In genomic region chr13:73936001-73936400, GRCh38 we compare ENCODE assay signal across 18 cellular contexts.
"Had no signal": no experiment of that assay in that cellular context is flagged by ENCODE, and none has a peak within 500 bp of the region (broad histone marks: within the 10 kb centered on the region; RNA-seq: fewer than 3 reads in every experiment).

No MANE protein-coding gene starts in this region.

- H3K9me3 Mint-ChIP-seq: activated CD4-positive, alpha-beta memory T cell treated with anti-CD3 and anti-CD28 coated beads for 36 hours; activated naive CD4-positive, alpha-beta T cell treated with anti-CD3 and anti-CD28 coated beads, Interleukin-2, amount 50 U/mL, for 72 hours; activated T-helper 1 cell treated with anti-CD3 and anti-CD28 coated beads, Interleukin-12 subunit alpha, Interleukin-12 subunit beta, Interleukin-2, Interleukin-4 antibody, amounts not matched to agents 30 ng/mL and 10 ng/mL and 1 ng/mL, durations not matched to agents 14 hours and 24 hours and 36 hours; neural progenitor cell; T-helper 1 cell treated with Interleukin-12 subunit alpha and Interleukin-12 subunit beta and Interleukin-4 antibody, amounts not matched to agents 30 μg/mL and 1 μg/mL, for 36 hours had no signal

- H3K4me1 ChIP-seq: upper lobe of right lung had no signal

- H3K36me3 ChIP-seq: gastroesophageal sphincter, neural progenitor cell, thyroid gland, upper lobe of right lung had no signal

- H3K9me3 ChIP-seq: gastroesophageal sphincter, thyroid gland, upper lobe of right lung had no signal

- ATAC-seq: activated CD8-positive, alpha-beta memory T cell treated with anti-CD3 and anti-CD28 coated beads, Interleukin-2, amount 10 ng/mL, durations not matched to agents 7 days and 5 days; activated naive CD4-positive, alpha-beta T cell treated with anti-CD3 and anti-CD28 coated beads, Interleukin-2, amount 50 U/mL, for 72 hours; gastroesophageal sphincter; left cardiac atrium; stimulated activated naive CD8-positive, alpha-beta T cell treated with anti-CD3 and anti-CD28 coated beads, Interleukin-15, Interleukin-2, amounts not matched to agents 100 U/mL and 50 U/mL, for 24 hours; upper lobe of right lung had no signal

- H3K27ac ChIP-seq: gastroesophageal sphincter, neural progenitor cell, thyroid gland, upper lobe of right lung had no signal

- DNase-seq: activated CD4-positive, alpha-beta memory T cell treated with anti-CD3 and anti-CD28 coated beads for 36 hours; activated CD4-positive, alpha-beta T cell treated with anti-CD3 and anti-CD28 coated beads for 48 hours; activated CD8-positive, alpha-beta memory T cell treated with anti-CD3 and anti-CD28 coated beads, Interleukin-2, amount 10 ng/mL, durations not matched to agents 7 days and 5 days; cortex of kidney; head of caudate nucleus; hypothalamus; islet precursor cell; left cardiac atrium; stimulated activated CD4-positive, alpha-beta T cell treated with anti-CD3 and anti-CD28 coated beads, Interleukin-2, amount 100 ng/mL, for 48 hours; stimulated activated naive CD8-positive, alpha-beta T cell treated with anti-CD3 and anti-CD28 coated beads, Interleukin-15, Interleukin-2, amounts not matched to agents 100 U/mL and 50 U/mL, for 24 hours; thyroid gland; upper lobe of right lung had no signal

- H3K27ac Mint-ChIP-seq: activated CD4-positive, alpha-beta memory T cell treated with anti-CD3 and anti-CD28 coated beads for 36 hours; activated CD8-positive, alpha-beta memory T cell treated with anti-CD3 and anti-CD28 coated beads, Interleukin-2, amount 10 ng/mL, durations not matched to agents 7 days and 5 days; activated naive CD4-positive, alpha-beta T cell treated with anti-CD3 and anti-CD28 coated beads, Interleukin-2, amount 50 U/mL, for 72 hours; activated T-helper 1 cell treated with anti-CD3 and anti-CD28 coated beads, Interleukin-12 subunit alpha, Interleukin-12 subunit beta, Interleukin-2, Interleukin-4 antibody, amounts not matched to agents 30 ng/mL and 10 ng/mL and 1 ng/mL, durations not matched to agents 14 hours and 24 hours and 36 hours; neural progenitor cell; progenitor cell of endocrine pancreas; T-helper 1 cell treated with Interleukin-12 subunit alpha and Interleukin-12 subunit beta and Interleukin-4 antibody, amounts not matched to agents 30 μg/mL and 1 μg/mL, for 36 hours had no signal

- H3K4me3 Mint-ChIP-seq: activated CD4-positive, alpha-beta memory T cell treated with anti-CD3 and anti-CD28 coated beads for 36 hours; activated CD8-positive, alpha-beta memory T cell treated with anti-CD3 and anti-CD28 coated beads, Interleukin-2, amount 10 ng/mL, durations not matched to agents 7 days and 5 days; activated T-helper 1 cell treated with anti-CD3 and anti-CD28 coated beads, Interleukin-12 subunit alpha, Interleukin-12 subunit beta, Interleukin-2, Interleukin-4 antibody, amounts not matched to agents 30 ng/mL and 10 ng/mL and 1 ng/mL, durations not matched to agents 14 hours and 24 hours and 36 hours; T-helper 1 cell treated with Interleukin-12 subunit alpha and Interleukin-12 subunit beta and Interleukin-4 antibody, amounts not matched to agents 30 μg/mL and 1 μg/mL, for 36 hours had no signal

- H3K27me3 Mint-ChIP-seq: activated CD4-positive, alpha-beta memory T cell treated with anti-CD3 and anti-CD28 coated beads for 36 hours; activated CD8-positive, alpha-beta memory T cell treated with anti-CD3 and anti-CD28 coated beads, Interleukin-2, amount 10 ng/mL, durations not matched to agents 7 days and 5 days; progenitor cell of endocrine pancreas had no signal

- H3K27me3 ChIP-seq: gastroesophageal sphincter, neural progenitor cell, thyroid gland, upper lobe of right lung had no signal

- H3K4me3 ChIP-seq: gastroesophageal sphincter, neural progenitor cell, thyroid gland, upper lobe of right lung had no signal
